8 cellular contexts compared by ENCODE assay signal in genomic region chr5:136082390-136083193, GRCh38. TPM values are rescaled to one million over a fixed set of nuclear protein-coding genes. Genes with fewer than 3 reads are reported as not detected.
DNase-seq lines count a peak whose midpoint lies in the region; ATAC-seq, FAIRE-seq and TF ChIP-seq lines count a peak whose summit lies in the region.

No MANE protein-coding gene starts in this region.

- in situ Hi-C loops in Panc1 (cut with HindIII; ENCODE audit: low pct_unique_long_range_greater_than_20kb, low sequenced_read_pairs) = no loop called here

- peak overlapping the region; percentile 49; the same call in 1 of the 2 replicates for H3K27ac ChIP-seq in Panc1 (ENCODE audit: low read length)

- TF ChIP-seq CTCF in AG09309 (IDR thresholded peaks at IDR 0.05; ENCODE audit: control insufficient read depth, insufficient read depth, low read depth, low read length, missing control alignments) (peak; percentile 91), Panc1 (IDR thresholded peaks at IDR 0.05) (peak; percentile 90), glutamatergic neuron (IDR thresholded peaks at IDR 0.05; ENCODE audit: partially characterized antibody, unreplicated experiment) (peak; percentile 83)

- no peak for DNase-seq in AG09309 (ENCODE audit: low read depth)
- DNase-seq in GM19239 (ENCODE audit: insufficient read length, low spot score) = peak; percentile 34
- DNase-seq in Panc1 (ENCODE audit: low read depth, low spot score) = peak; percentile 58
- peak; percentile 20 for DNase-seq in activated T-helper 1 cell treated with anti-CD3 and anti-CD28 coated beads, Interleukin-12 subunit alpha, Interleukin-12 subunit beta, Interleukin-2, Interleukin-4 antibody, amounts not matched to agents 30 ng/mL and 10 ng/mL and 1 ng/mL, durations not matched to agents 14 hours and 24 hours and 36 hours (ENCODE audit: low spot score)
- DNase-seq in glutamatergic neuron = peak; percentile 89
- DNase-seq in renal cortical epithelial cell (ENCODE audit: low read depth) = peak; percentile 69
- DNase-seq in DMS153 (lab: John Stamatoyannopoulos, UW) = no peak
- DNase-seq in NCI-H524 (lab: John Stamatoyannopoulos, UW) = no peak

- no peaks in the 10 kb centered on the region for H3K36me3 ChIP-seq in Panc1 (ENCODE audit: control insufficient read depth, insufficient read depth, low read length)

- CTCF ChIA-PET in Panc1 (lab: Charles Lee) = interaction anchor here (0.5 to 1.7 kb wide), 3 partner anchors 11 to 130 kb away, joined by 3 to 4 read pairs (median 3); partner anchors contain the start of gene TGFBI

- intact Hi-C loops in Panc1 (cut with micrococcal nuclease; ENCODE audit: unreplicated experiment) = loop anchor here (2.0 to 10.0 kb wide), 3 partner anchors 92 to 196 kb away; no protein-coding TSS in a partner anchor
- intact Hi-C loops in activated T-helper 1 cell treated with anti-CD3 and anti-CD28 coated beads, Interleukin-12 subunit alpha, Interleukin-12 subunit beta, Interleukin-2, Interleukin-4 antibody, amounts not matched to agents 30 ng/mL and 10 ng/mL and 1 ng/mL, durations not matched to agents 14 hours and 24 hours and 36 hours (cut with micrococcal nuclease) = loop anchor here (1.0 to 2.0 kb wide), 5 partner anchors 51 to 195 kb away; no protein-coding TSS in a partner anchor

- no peaks in the 10 kb centered on the region for H3K9me3 ChIP-seq in Panc1 (ENCODE audit: control insufficient read depth, insufficient read depth, low read depth, low read length)

- peaks cover 42% of the 10 kb centered on the region for H3K27me3 Mint-ChIP-seq in activated T-helper 1 cell treated with anti-CD3 and anti-CD28 coated beads, Interleukin-12 subunit alpha, Interleukin-12 subunit beta, Interleukin-2, Interleukin-4 antibody, amounts not matched to agents 30 ng/mL and 10 ng/mL and 1 ng/mL, durations not matched to agents 14 hours and 24 hours and 36 hours (ENCODE audit: insufficient read depth)
- H3K27me3 Mint-ChIP-seq in glutamatergic neuron (ENCODE audit: unreplicated experiment) = peaks cover 3% of the 10 kb centered on the region

- H3K27me3 ChIP-seq in Panc1 (ENCODE audit: control insufficient read depth, insufficient read depth, low read length) = no peaks in the 10 kb centered on the region

- H3K4me3 ChIP-seq in AG09309 (ENCODE audit: control insufficient read depth, low read depth, low read length) = no peak overlapping the region
- H3K4me3 ChIP-seq in Panc1 (ENCODE audit: low read depth in 2 of 2, low read length in 2 of 2) = no peak overlapping the region

- peaks cover 14% of the 10 kb centered on the region for H3K4me1 Mint-ChIP-seq in activated T-helper 1 cell treated with anti-CD3 and anti-CD28 coated beads, Interleukin-12 subunit alpha, Interleukin-12 subunit beta, Interleukin-2, Interleukin-4 antibody, amounts not matched to agents 30 ng/mL and 10 ng/mL and 1 ng/mL, durations not matched to agents 14 hours and 24 hours and 36 hours (ENCODE audit: low read depth)
- H3K4me1 Mint-ChIP-seq in glutamatergic neuron (ENCODE audit: low read depth, unreplicated experiment) = peaks cover 7% of the 10 kb centered on the region

- peak; percentile 95 for FAIRE-seq in GM19239 (lab: Jason Lieb, UNC)

- no peaks in the 10 kb centered on the region for H3K9me3 Mint-ChIP-seq in activated T-helper 1 cell treated with anti-CD3 and anti-CD28 coated beads, Interleukin-12 subunit alpha, Interleukin-12 subunit beta, Interleukin-2, Interleukin-4 antibody, amounts not matched to agents 30 ng/mL and 10 ng/mL and 1 ng/mL, durations not matched to agents 14 hours and 24 hours and 36 hours
- H3K9me3 Mint-ChIP-seq in glutamatergic neuron (ENCODE audit: unreplicated experiment) = peaks cover 5% of the 10 kb centered on the region

- peak; percentile 97 for ATAC-seq in Panc1

- no peaks in the 10 kb centered on the region for H3K4me1 ChIP-seq in Panc1 (ENCODE audit: control insufficient read depth, insufficient read depth, low read length)

- no TSS peak for BruUV-seq in Panc1 (replicated peaks; lab: Mats Ljungman, UMichigan)

- POLR2A ChIA-PET in Panc1 (lab: Charles Lee) = no interaction called here

- H3K36me3 Mint-ChIP-seq in activated T-helper 1 cell treated with anti-CD3 and anti-CD28 coated beads, Interleukin-12 subunit alpha, Interleukin-12 subunit beta, Interleukin-2, Interleukin-4 antibody, amounts not matched to agents 30 ng/mL and 10 ng/mL and 1 ng/mL, durations not matched to agents 14 hours and 24 hours and 36 hours (ENCODE audit: low read depth) = no peaks in the 10 kb centered on the region
- no peaks in the 10 kb centered on the region for H3K36me3 Mint-ChIP-seq in glutamatergic neuron (ENCODE audit: unreplicated experiment)

- H3K27ac Mint-ChIP-seq in activated T-helper 1 cell treated with anti-CD3 and anti-CD28 coated beads, Interleukin-12 subunit alpha, Interleukin-12 subunit beta, Interleukin-2, Interleukin-4 antibody, amounts not matched to agents 30 ng/mL and 10 ng/mL and 1 ng/mL, durations not matched to agents 14 hours and 24 hours and 36 hours = no peak overlapping the region
- no peak overlapping the region for H3K27ac Mint-ChIP-seq in glutamatergic neuron (ENCODE audit: unreplicated experiment)

- no peak overlapping the region for H3K4me3 Mint-ChIP-seq in activated T-helper 1 cell treated with anti-CD3 and anti-CD28 coated beads, Interleukin-12 subunit alpha, Interleukin-12 subunit beta, Interleukin-2, Interleukin-4 antibody, amounts not matched to agents 30 ng/mL and 10 ng/mL and 1 ng/mL, durations not matched to agents 14 hours and 24 hours and 36 hours
- no peak overlapping the region for H3K4me3 Mint-ChIP-seq in glutamatergic neuron (ENCODE audit: unreplicated experiment)

RNA-seq across cellular contexts. Expression of gene SMAD5, which starts 50.1 kb away (rescaled TPM):
- total RNA-seq in Panc1 (2021; ENCODE audit: unreplicated experiment) = 61.5 TPM
- polyA plus RNA-seq in Panc1 (2012; ENCODE audit: insufficient read length) = 31.1 TPM
- 17.9 TPM in 2 replicates for total RNA-seq in activated T-helper 1 cell treated with anti-CD3 and anti-CD28 coated beads, Interleukin-12 subunit alpha, Interleukin-12 subunit beta, Interleukin-2, Interleukin-4 antibody, amounts not matched to agents 30 ng/mL and 10 ng/mL and 1 ng/mL, durations not matched to agents 14 hours and 24 hours and 36 hours
- total RNA-seq in glutamatergic neuron (ENCODE audit: unreplicated experiment) = 36.9 TPM
- total RNA-seq in renal cortical epithelial cell = 39.4 and 59.6 TPM in 2 replicates

RNA-seq across cellular contexts. Expression of gene TGFBI, which starts 53.8 kb away (rescaled TPM):
- 314 TPM for total RNA-seq in Panc1 (2021; ENCODE audit: unreplicated experiment)
- polyA plus RNA-seq in Panc1 (2012; ENCODE audit: insufficient read length) = 384 TPM
- total RNA-seq in activated T-helper 1 cell treated with anti-CD3 and anti-CD28 coated beads, Interleukin-12 subunit alpha, Interleukin-12 subunit beta, Interleukin-2, Interleukin-4 antibody, amounts not matched to agents 30 ng/mL and 10 ng/mL and 1 ng/mL, durations not matched to agents 14 hours and 24 hours and 36 hours = not detected in 2 replicates
- 2.3 TPM for total RNA-seq in glutamatergic neuron (ENCODE audit: unreplicated experiment)
- total RNA-seq in renal cortical epithelial cell = 468 and 692 TPM in 2 replicates

Comparison
In these comparisons a context has a peak if more than half of its experiments do, and no peak if none do; other contexts are left out.
1. DNase-seq: peak in GM19239 (single experiment), Panc1 (single experiment), activated T-helper 1 cell treated with anti-CD3 and anti-CD28 coated beads, Interleukin-12 subunit alpha, Interleukin-12 subunit beta, Interleukin-2, Interleukin-4 antibody, amounts not matched to agents 30 ng/mL and 10 ng/mL and 1 ng/mL, durations not matched to agents 14 hours and 24 hours and 36 hours (single experiment), glutamatergic neuron (single experiment) and renal cortical epithelial cell (single experiment); none in AG09309 (single experiment), DMS153 (single experiment) and NCI-H524 (0 of 2).
2. RNA of gene TGFBI, which starts 53.8 kb away (total RNA-seq): 468 to 692 TPM in renal cortical epithelial cell and 314 TPM in Panc1 (single experiment); 2.3 TPM in glutamatergic neuron (single experiment) and not detected in activated T-helper 1 cell treated with anti-CD3 and anti-CD28 coated beads, Interleukin-12 subunit alpha, Interleukin-12 subunit beta, Interleukin-2, Interleukin-4 antibody, amounts not matched to agents 30 ng/mL and 10 ng/mL and 1 ng/mL, durations not matched to agents 14 hours and 24 hours and 36 hours; every median in the first group is over 10 times any median in the second.
3. Peak in every context shown above with its lines, with median percentiles within 50 percentile points of each other: CTCF ChIP-seq.